In the genomic region with DNA sequence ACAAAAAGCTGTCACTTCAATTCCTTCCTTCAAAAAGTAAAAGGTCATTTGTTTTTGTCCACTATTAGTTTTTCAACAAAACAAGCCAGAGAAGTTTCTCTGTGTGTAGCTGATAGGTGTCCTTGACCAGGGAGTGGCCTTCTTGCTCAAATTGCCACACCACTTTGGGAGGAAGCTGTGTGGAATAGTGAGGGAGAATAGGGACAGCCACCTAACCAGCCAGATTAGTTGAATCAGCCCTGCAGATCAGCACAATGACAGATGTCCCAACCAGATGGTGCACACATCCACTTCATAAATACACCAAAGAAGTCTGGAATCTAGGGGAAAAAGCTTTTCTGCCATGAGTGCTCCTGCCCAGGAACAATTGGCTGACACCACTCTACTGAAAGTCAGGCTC, we compare ENCODE assay signal across 17 cellular contexts.
"Had no signal": no experiment of that assay in that cellular context is flagged by ENCODE, and none has a peak within 500 bp of the region (broad histone marks: within the 10 kb centered on the region; RNA-seq: fewer than 3 reads in every experiment).

No MANE protein-coding gene starts in this region.

- DNase-seq: activated B cell treated with CpG ODN at 0.5 μM for 24 hours; activated CD4-positive, alpha-beta T cell treated with anti-CD3 and anti-CD28 coated beads, Interleukin-2, amount 10 ng/mL, durations not matched to agents 24 days and 14 days; activated naive CD4-positive, alpha-beta T cell treated with Interleukin-2 at 50 U/mL for 16 hours; aorta; heart left ventricle; left cardiac atrium; pancreas; sigmoid colon; stimulated activated CD4-positive, alpha-beta T cell treated with anti-CD3 and anti-CD28 coated beads, Interleukin-1b, Interleukin-23, amount 100 ng/mL, for 48 hours; stimulated activated naive CD8-positive, alpha-beta T cell treated with anti-CD3 and anti-CD28 coated beads, Interleukin-15, amount 100 ng/mL, for 72 hours; T-helper 17 cell; testis; upper lobe of right lung had no signal

- H3K9me3 ChIP-seq: breast epithelium, heart left ventricle, pancreas, sigmoid colon, testis, upper lobe of right lung had no signal

- H3K9ac ChIP-seq: neural progenitor cell had no signal

- H3K4me3 ChIP-seq: breast epithelium, heart left ventricle, neural progenitor cell, pancreas, sigmoid colon, testis, upper lobe of right lung had no signal

- H3K27me3 ChIP-seq: breast epithelium, heart left ventricle, neural progenitor cell, pancreas, sigmoid colon, testis, upper lobe of right lung had no signal

- H2AFZ ChIP-seq: neural progenitor cell had no signal

- ATAC-seq: heart left ventricle; left cardiac atrium; pancreas; stimulated activated naive CD8-positive, alpha-beta T cell treated with anti-CD3 and anti-CD28 coated beads, Interleukin-15, amount 100 ng/mL, for 72 hours; T-helper 17 cell; upper lobe of right lung had no signal

- H3K27ac ChIP-seq: breast epithelium, epithelial cell of prostate, heart left ventricle, neural progenitor cell, pancreas, sigmoid colon, testis, upper lobe of right lung had no signal

- FAIRE-seq: frontal cortex, pancreas had no signal

- H3K4me1 ChIP-seq: breast epithelium, heart left ventricle, pancreas, sigmoid colon, testis, upper lobe of right lung had no signal

- H3K4me2 ChIP-seq: neural progenitor cell had no signal

- H3K36me3 ChIP-seq: breast epithelium, heart left ventricle, neural progenitor cell, pancreas, sigmoid colon, upper lobe of right lung had no signal
